ENCODE assay signal across 1 cellular context in the genomic region with DNA sequence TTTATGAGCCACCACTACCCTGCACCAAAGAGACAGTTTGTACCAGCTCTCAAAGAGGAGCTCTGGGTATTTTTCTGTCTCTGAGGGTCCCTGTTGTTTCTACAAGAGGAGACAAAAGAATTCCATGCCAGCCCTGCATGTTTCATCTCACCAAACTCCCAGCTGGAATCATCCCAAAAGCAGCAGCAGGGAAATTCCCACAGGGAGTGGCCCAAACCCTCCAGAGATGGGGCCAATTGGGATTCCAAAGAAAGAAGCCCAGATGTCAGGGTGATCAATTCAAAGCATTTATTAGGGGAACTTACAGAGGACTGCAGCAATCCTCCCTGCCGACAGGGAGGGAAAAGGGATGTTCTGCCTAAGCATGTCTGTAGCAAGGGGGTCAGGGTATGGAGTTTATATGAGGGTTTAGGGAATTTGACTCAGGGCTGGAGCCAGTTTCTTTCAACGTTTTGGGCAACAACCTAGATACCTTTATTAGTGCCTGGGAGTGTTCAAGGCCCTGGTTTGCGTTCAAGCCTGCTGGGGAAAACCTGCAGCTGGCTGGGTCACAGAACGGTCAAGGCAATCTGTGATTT.
TF ChIP-seq lines count a peak whose summit lies in the region.

No MANE protein-coding gene starts in this region.

TF ChIP-seq in GM23338, 12 proteins besides CTCF, POLR2A, EP300 and RAD21 (continued from another document):
- TF ChIP-seq, protein P1, sequence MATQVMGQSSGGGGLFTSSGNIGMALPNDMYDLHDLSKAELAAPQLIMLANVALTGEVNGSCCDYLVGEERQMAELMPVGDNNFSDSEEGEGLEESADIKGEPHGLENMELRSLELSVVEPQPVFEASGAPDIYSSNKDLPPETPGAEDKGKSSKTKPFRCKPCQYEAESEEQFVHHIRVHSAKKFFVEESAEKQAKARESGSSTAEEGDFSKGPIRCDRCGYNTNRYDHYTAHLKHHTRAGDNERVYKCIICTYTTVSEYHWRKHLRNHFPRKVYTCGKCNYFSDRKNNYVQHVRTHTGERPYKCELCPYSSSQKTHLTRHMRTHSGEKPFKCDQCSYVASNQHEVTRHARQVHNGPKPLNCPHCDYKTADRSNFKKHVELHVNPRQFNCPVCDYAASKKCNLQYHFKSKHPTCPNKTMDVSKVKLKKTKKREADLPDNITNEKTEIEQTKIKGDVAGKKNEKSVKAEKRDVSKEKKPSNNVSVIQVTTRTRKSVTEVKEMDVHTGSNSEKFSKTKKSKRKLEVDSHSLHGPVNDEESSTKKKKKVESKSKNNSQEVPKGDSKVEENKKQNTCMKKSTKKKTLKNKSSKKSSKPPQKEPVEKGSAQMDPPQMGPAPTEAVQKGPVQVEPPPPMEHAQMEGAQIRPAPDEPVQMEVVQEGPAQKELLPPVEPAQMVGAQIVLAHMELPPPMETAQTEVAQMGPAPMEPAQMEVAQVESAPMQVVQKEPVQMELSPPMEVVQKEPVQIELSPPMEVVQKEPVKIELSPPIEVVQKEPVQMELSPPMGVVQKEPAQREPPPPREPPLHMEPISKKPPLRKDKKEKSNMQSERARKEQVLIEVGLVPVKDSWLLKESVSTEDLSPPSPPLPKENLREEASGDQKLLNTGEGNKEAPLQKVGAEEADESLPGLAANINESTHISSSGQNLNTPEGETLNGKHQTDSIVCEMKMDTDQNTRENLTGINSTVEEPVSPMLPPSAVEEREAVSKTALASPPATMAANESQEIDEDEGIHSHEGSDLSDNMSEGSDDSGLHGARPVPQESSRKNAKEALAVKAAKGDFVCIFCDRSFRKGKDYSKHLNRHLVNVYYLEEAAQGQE (IDR thresholded peaks at IDR 0.05; ENCODE audit: unreplicated experiment): no peak
- TF ChIP-seq, protein P2, sequence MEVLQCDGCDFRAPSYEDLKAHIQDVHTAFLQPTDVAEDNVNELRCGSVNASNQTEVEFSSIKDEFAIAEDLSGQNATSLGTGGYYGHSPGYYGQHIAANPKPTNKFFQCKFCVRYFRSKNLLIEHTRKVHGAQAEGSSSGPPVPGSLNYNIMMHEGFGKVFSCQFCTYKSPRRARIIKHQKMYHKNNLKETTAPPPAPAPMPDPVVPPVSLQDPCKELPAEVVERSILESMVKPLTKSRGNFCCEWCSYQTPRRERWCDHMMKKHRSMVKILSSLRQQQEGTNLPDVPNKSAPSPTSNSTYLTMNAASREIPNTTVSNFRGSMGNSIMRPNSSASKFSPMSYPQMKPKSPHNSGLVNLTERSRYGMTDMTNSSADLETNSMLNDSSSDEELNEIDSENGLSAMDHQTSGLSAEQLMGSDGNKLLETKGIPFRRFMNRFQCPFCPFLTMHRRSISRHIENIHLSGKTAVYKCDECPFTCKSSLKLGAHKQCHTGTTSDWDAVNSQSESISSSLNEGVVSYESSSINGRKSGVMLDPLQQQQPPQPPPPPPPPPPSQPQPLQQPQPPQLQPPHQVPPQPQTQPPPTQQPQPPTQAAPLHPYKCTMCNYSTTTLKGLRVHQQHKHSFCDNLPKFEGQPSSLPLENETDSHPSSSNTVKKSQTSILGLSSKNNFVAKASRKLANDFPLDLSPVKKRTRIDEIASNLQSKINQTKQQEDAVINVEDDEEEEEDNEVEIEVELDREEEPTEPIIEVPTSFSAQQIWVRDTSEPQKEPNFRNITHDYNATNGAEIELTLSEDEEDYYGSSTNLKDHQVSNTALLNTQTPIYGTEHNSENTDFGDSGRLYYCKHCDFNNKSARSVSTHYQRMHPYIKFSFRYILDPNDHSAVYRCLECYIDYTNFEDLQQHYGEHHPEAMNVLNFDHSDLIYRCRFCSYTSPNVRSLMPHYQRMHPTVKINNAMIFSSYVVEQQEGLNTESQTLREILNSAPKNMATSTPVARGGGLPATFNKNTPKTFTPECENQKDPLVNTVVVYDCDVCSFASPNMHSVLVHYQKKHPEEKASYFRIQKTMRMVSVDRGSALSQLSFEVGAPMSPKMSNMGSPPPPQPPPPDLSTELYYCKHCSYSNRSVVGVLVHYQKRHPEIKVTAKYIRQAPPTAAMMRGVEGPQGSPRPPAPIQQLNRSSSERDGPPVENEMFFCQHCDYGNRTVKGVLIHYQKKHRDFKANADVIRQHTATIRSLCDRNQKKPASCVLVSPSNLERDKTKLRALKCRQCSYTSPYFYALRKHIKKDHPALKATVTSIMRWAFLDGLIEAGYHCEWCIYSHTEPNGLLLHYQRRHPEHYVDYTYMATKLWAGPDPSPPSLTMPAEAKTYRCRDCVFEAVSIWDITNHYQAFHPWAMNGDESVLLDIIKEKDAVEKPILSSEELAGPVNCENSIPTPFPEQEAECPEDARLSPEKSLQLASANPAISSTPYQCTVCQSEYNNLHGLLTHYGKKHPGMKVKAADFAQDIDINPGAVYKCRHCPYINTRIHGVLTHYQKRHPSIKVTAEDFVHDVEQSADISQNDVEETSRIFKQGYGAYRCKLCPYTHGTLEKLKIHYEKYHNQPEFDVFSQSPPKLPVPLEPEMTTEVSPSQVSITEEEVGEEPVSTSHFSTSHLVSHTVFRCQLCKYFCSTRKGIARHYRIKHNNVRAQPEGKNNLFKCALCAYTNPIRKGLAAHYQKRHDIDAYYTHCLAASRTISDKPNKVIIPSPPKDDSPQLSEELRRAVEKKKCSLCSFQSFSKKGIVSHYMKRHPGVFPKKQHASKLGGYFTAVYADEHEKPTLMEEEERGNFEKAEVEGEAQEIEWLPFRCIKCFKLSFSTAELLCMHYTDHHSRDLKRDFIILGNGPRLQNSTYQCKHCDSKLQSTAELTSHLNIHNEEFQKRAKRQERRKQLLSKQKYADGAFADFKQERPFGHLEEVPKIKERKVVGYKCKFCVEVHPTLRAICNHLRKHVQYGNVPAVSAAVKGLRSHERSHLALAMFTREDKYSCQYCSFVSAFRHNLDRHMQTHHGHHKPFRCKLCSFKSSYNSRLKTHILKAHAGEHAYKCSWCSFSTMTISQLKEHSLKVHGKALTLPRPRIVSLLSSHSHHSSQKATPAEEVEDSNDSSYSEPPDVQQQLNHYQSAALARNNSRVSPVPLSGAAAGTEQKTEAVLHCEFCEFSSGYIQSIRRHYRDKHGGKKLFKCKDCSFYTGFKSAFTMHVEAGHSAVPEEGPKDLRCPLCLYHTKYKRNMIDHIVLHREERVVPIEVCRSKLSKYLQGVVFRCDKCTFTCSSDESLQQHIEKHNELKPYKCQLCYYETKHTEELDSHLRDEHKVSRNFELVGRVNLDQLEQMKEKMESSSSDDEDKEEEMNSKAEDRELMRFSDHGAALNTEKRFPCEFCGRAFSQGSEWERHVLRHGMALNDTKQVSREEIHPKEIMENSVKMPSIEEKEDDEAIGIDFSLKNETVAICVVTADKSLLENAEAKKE (CRISPR knock-in tag; IDR thresholded peaks at IDR 0.05): no peak
- no peak for TF ChIP-seq POLR2AphosphoS5 (IDR thresholded peaks at IDR 0.05; ENCODE audit: low read depth)
- TF ChIP-seq NANOG (IDR thresholded peaks at IDR 0.05; ENCODE audit: borderline replicate concordance): no peak
- no peak for TF ChIP-seq EZH2 (IDR thresholded peaks at IDR 0.05; ENCODE audit: low read depth, unreplicated experiment)
- no peak for TF ChIP-seq CREB1 (CRISPR knock-in tag; IDR thresholded peaks at IDR 0.05; ENCODE audit: low read depth)
- TF ChIP-seq STAT1 (IDR thresholded peaks at IDR 0.05; ENCODE audit: unreplicated experiment): no peak
- TF ChIP-seq ZNF114 (CRISPR knock-in tag; IDR thresholded peaks at IDR 0.05): no peak
- TF ChIP-seq, protein P3, sequence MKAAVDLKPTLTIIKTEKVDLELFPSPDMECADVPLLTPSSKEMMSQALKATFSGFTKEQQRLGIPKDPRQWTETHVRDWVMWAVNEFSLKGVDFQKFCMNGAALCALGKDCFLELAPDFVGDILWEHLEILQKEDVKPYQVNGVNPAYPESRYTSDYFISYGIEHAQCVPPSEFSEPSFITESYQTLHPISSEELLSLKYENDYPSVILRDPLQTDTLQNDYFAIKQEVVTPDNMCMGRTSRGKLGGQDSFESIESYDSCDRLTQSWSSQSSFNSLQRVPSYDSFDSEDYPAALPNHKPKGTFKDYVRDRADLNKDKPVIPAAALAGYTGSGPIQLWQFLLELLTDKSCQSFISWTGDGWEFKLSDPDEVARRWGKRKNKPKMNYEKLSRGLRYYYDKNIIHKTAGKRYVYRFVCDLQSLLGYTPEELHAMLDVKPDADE (IDR thresholded peaks at IDR 0.05): no peak
- no peak for TF ChIP-seq ZNF331 (CRISPR knock-in tag; IDR thresholded peaks at IDR 0.05; ENCODE audit: low read depth)
- TF ChIP-seq EZH2phosphoT487 (IDR thresholded peaks at IDR 0.05; ENCODE audit: unreplicated experiment): no peak
TF ChIP-seq in GM23338: peak in this region for 0.
